Comparison of ENCODE assay signal across 10 cellular contexts in genomic region chr1:31170486-31170735, GRCh38.
DNase-seq lines count a peak whose midpoint lies in the region; ATAC-seq, FAIRE-seq and TF ChIP-seq lines count a peak whose summit lies in the region.
"Had no signal": no experiment of that assay in that cellular context is flagged by ENCODE, and none has a peak within 500 bp of the region (broad histone marks: within the 10 kb centered on the region; RNA-seq: fewer than 3 reads in every experiment).

No MANE protein-coding gene starts in this region.

- no peak overlapping the region for H2BK120ac ChIP-seq in mesendoderm (ENCODE audit: low read depth, low read length)

- no peak overlapping the region for H4K5ac ChIP-seq in mesendoderm (ENCODE audit: low read length)

- H3K9me3 ChIP-seq in astrocyte (ENCODE audit: insufficient read depth, low read depth, low read length) = no peaks in the 10 kb centered on the region
- no peaks in the 10 kb centered on the region for H3K9me3 ChIP-seq in tibial artery

- peak overlapping the region; percentile 1 for H3K56ac ChIP-seq in mesendoderm (ENCODE audit: low read length)

- H3K4me2 ChIP-seq in astrocyte (ENCODE audit: low read length) = no peak overlapping the region
- H3K4me2 ChIP-seq in mesendoderm (ENCODE audit: low read length) = no peak overlapping the region

- H3K4me1 ChIP-seq in astrocyte (ENCODE audit: insufficient read depth, low read length) = peaks cover 9% of the 10 kb centered on the region
- H3K4me1 ChIP-seq in mesendoderm (ENCODE audit: control insufficient read depth, low read depth, low read length) = no peaks in the 10 kb centered on the region
- H3K4me1 ChIP-seq in tibial artery = peaks cover 0 to 18% (median 6%) of the 10 kb centered on the region in 4 donors

- H3K4me3 ChIP-seq in astrocyte (ENCODE audit: insufficient read depth, low read depth, low read length) (no peak overlapping the region), mesendoderm (ENCODE audit: low read length) (no peak overlapping the region), tibial artery (no peak overlapping the region)

- no peaks in the 10 kb centered on the region for H4K20me1 ChIP-seq in astrocyte (ENCODE audit: insufficient read depth, low read length)

- H3K36me3 Mint-ChIP-seq in activated T-cell treated with anti-CD3 and anti-CD28 coated beads, Interleukin-2, amount 50 U/mL, for 72 hours (ENCODE audit: insufficient read depth in 2 of 2) = peaks cover 0 to 2% of the 10 kb centered on the region in 2 donors
- no peaks in the 10 kb centered on the region for H3K36me3 Mint-ChIP-seq in astrocyte (ENCODE audit: low read depth, unreplicated experiment)

- intact Hi-C loops in tibial artery (cut with DNase I; ENCODE audit: low total_unique reads) = no loop called here

- H2AFZ ChIP-seq in astrocyte (ENCODE audit: low read depth, low read length) = peak overlapping the region; percentile 83

- TF ChIP-seq POLR2A in GM12892 (IDR thresholded peaks at IDR 0.05; ENCODE audit: low read depth, low read length) = no peak

- H3K9ac ChIP-seq in astrocyte (ENCODE audit: low read length) (no peak overlapping the region), mesendoderm (ENCODE audit: low read length) (no peak overlapping the region)

- H3K9me3 Mint-ChIP-seq in activated T-cell treated with anti-CD3 and anti-CD28 coated beads, Interleukin-2, amount 50 U/mL, for 72 hours = no peaks in the 10 kb centered on the region
- peaks cover 2% of the 10 kb centered on the region for H3K9me3 Mint-ChIP-seq in astrocyte (ENCODE audit: unreplicated experiment)

- H4K8ac ChIP-seq in mesendoderm (ENCODE audit: low read depth, low read length) = no peak overlapping the region

- H3K27me3 ChIP-seq in astrocyte (ENCODE audit: insufficient read depth, low read length) (no peaks in the 10 kb centered on the region), mesendoderm (ENCODE audit: insufficient read depth, low read length, poor library complexity) (no peaks in the 10 kb centered on the region), tibial artery (no peaks in the 10 kb centered on the region)

- FAIRE-seq in astrocyte (lab: Jason Lieb, UNC) (no peak), GM12892 (lab: Jason Lieb, UNC) (no peak)

- H3K36me3 ChIP-seq in astrocyte (ENCODE audit: insufficient read depth, low read length) = no peaks in the 10 kb centered on the region
- no peaks in the 10 kb centered on the region for H3K36me3 ChIP-seq in mesendoderm (ENCODE audit: control insufficient read depth, insufficient read depth, low read length)
- H3K36me3 ChIP-seq in tibial artery = no peaks in the 10 kb centered on the region

- no peak overlapping the region for H2AK5ac ChIP-seq in mesendoderm (ENCODE audit: low read length)

- H3K79me1 ChIP-seq in mesendoderm (ENCODE audit: low read length) = no peaks in the 10 kb centered on the region

- peaks cover 10% of the 10 kb centered on the region for H3K4me1 Mint-ChIP-seq in activated T-cell treated with anti-CD3 and anti-CD28 coated beads, Interleukin-2, amount 50 U/mL, for 72 hours (ENCODE audit: low read depth)
- peaks cover 5% of the 10 kb centered on the region for H3K4me1 Mint-ChIP-seq in astrocyte (ENCODE audit: low read depth, unreplicated experiment)

- no peak overlapping the region for H3K4me3 Mint-ChIP-seq in activated T-cell treated with anti-CD3 and anti-CD28 coated beads, Interleukin-2, amount 50 U/mL, for 72 hours
- H3K4me3 Mint-ChIP-seq in astrocyte (ENCODE audit: unreplicated experiment) = no peak overlapping the region

- ATAC-seq in activated T-cell treated with anti-CD3 and anti-CD28 coated beads, Interleukin-2, amount 50 U/mL, for 72 hours (replicated peaks in 1 of 2) = no peak

- peak overlapping the region; percentile 41 for H3K4ac ChIP-seq in mesendoderm (ENCODE audit: low read depth, low read length)

- no peak for DNase-seq in activated T-cell treated with anti-CD3 and anti-CD28 coated beads, Interleukin-2, amount 50 U/mL, for 72 hours
- DNase-seq in activated T-cell treated with anti-CD3 and anti-CD28 coated beads, Interleukin-2, amount 50 U/mL, for 48 hours = no peak
- DNase-seq in astrocyte (ENCODE audit: low read depth) (no peak), mesendoderm (no peak), tibial artery (no peak), NCI-H1436 treated with DMSO at 0.1 percent for 48 hours (lab: John Stamatoyannopoulos, UW) (no peak), cerebellar cortex (ENCODE audit: low spot score) (no peak), GM12892 (ENCODE audit: insufficient read length) (no peak)
- DNase-seq: AML-193 had no signal

- no peak overlapping the region for H3K18ac ChIP-seq in mesendoderm (ENCODE audit: low read length)

- no CpG with 5 or more reads among the region's 4 CpGs for WGBS in mesendoderm (ENCODE audit: extremely low coverage, insufficient coverage, low lambda C conversion rate)

- H3K27me3 Mint-ChIP-seq in activated T-cell treated with anti-CD3 and anti-CD28 coated beads, Interleukin-2, amount 50 U/mL, for 72 hours (ENCODE audit: low read depth) = no peaks in the 10 kb centered on the region
- H3K27me3 Mint-ChIP-seq in astrocyte (ENCODE audit: low read depth, unreplicated experiment) = peaks cover 6% of the 10 kb centered on the region

- peak overlapping the region; percentile 35 for H3K27ac Mint-ChIP-seq in activated T-cell treated with anti-CD3 and anti-CD28 coated beads, Interleukin-2, amount 50 U/mL, for 72 hours
- H3K27ac Mint-ChIP-seq in astrocyte (ENCODE audit: unreplicated experiment) = peak overlapping the region; percentile 83

- H2BK15ac ChIP-seq in mesendoderm (replicated peaks; ENCODE audit: low read depth) = no peak overlapping the region

- H3K79me2 ChIP-seq in astrocyte (ENCODE audit: insufficient read depth, low read length) (no peaks in the 10 kb centered on the region), mesendoderm (ENCODE audit: control insufficient read depth, insufficient read depth, low read length) (no peaks in the 10 kb centered on the region)

- H3K27ac ChIP-seq in astrocyte (ENCODE audit: low read depth, low read length) (no peak overlapping the region), mesendoderm (ENCODE audit: low read depth, low read length) (no peak overlapping the region), tibial artery (peak overlapping the region; percentile 63 to 69)
- H3K27ac ChIP-seq: HL-60 had no signal

- no peak overlapping the region for H2BK5ac ChIP-seq in mesendoderm (ENCODE audit: low read length)

- H3K23ac ChIP-seq in mesendoderm (ENCODE audit: low read length) = no peak overlapping the region

- TF ChIP-seq CTCF in astrocyte (IDR thresholded peaks at IDR 0.05; ENCODE audit: insufficient read depth, low read depth, low read length) (no peak), tibial artery (IDR thresholded peaks at IDR 0.05) (no peak)

Comparison
In these comparisons a context has a peak if more than half of its experiments do, and no peak if none do; other contexts are left out.
1. H3K27ac ChIP-seq: peak in tibial artery (2 of 2); none in astrocyte (single experiment) and mesendoderm (single experiment).